8 cellular contexts compared by ENCODE assay signal in genomic region chrX:106168107-106168506, GRCh38. TPM values are rescaled to one million over a fixed set of nuclear protein-coding genes. Genes with fewer than 3 reads are reported as not detected.
A peak's percentile ranks its signal among the peaks of the same experiment; 100 is the strongest.
DNase-seq lines count a peak whose midpoint lies in the region; ATAC-seq, FAIRE-seq and TF ChIP-seq lines count a peak whose summit lies in the region.

TSS of gene PWWP3B (plus strand) at chrX:106168305. CDS start at chrX:106205433, 37,128 bp downstream.

- CTCF ChIA-PET in CD8-positive, alpha-beta T cell (lab: Charles Lee) = no interaction called here

- ATAC-seq in lower lobe of right lung = peak; percentile 65 to 83
- no peak for ATAC-seq in CD8-positive, alpha-beta T cell

- no peaks in the 10 kb centered on the region for H3K9me3 Mint-ChIP-seq in CD8-positive, alpha-beta T cell

- no peaks in the 10 kb centered on the region for H3K27me3 Mint-ChIP-seq in CD8-positive, alpha-beta T cell (ENCODE audit: low read depth)

- intact Hi-C loops in lower lobe of right lung (cut with DNase I) = no loop called here
- intact Hi-C loops in vagina (cut with DNase I) = no loop called here
- intact Hi-C loops in CD8-positive, alpha-beta T cell (cut with DNase I, micrococcal nuclease) = no loop called here

- H3K4me3 Mint-ChIP-seq in CD8-positive, alpha-beta T cell = no peak within 1 kb of the TSS

- no peak within 1 kb of the TSS for H3K9ac ChIP-seq in endocrine pancreas (ENCODE audit: control insufficient read depth, insufficient read depth, low read length)

- no peak within 1 kb of the TSS for H3K27ac ChIP-seq in lower lobe of right lung
- no peak within 1 kb of the TSS for H3K27ac ChIP-seq in vagina
- H3K27ac ChIP-seq in CD8-positive, alpha-beta T cell (ENCODE audit: low read depth, low read length) = no peak within 1 kb of the TSS

- FAIRE-seq in HTR-8/SVneo (lab: Jason Lieb, UNC) = no peak

- DNase-seq in NCI-H82 (lab: John Stamatoyannopoulos, UW) (peak; percentile 30), NCI-H82 treated with DMSO at 0.1 percent for 48 hours (lab: John Stamatoyannopoulos, UW; ENCODE audit: unreplicated experiment) (no peak), lower lobe of right lung (peak; percentile 48), vagina (ENCODE audit: extremely low spot score in 2 of 2) (no peak), HTR-8/SVneo (ENCODE audit: insufficient read length, low spot score) (no peak)
- DNase-seq in CD8-positive, alpha-beta T cell = no peak
- DNase-seq in effector CD4-positive, alpha-beta T cell = no peak

- TF ChIP-seq POLR2A in vagina (IDR thresholded peaks at IDR 0.05) = no peak

- H3K27me3 ChIP-seq in endocrine pancreas (ENCODE audit: control insufficient read depth, insufficient read depth, low read length) = no peaks in the 10 kb centered on the region
- no peaks in the 10 kb centered on the region for H3K27me3 ChIP-seq in lower lobe of right lung (ENCODE audit: low read depth)
- H3K27me3 ChIP-seq in vagina = no peaks in the 10 kb centered on the region
- H3K27me3 ChIP-seq in CD8-positive, alpha-beta T cell (ENCODE audit: insufficient read depth, low read length) = no peaks in the 10 kb centered on the region

- TF ChIP-seq CTCF in lower lobe of right lung (IDR thresholded peaks at IDR 0.05) (no peak), vagina (IDR thresholded peaks at IDR 0.05) (no peak)
- no peak for TF ChIP-seq CTCF in CD8-positive, alpha-beta T cell (IDR thresholded peaks at IDR 0.05)

- H3K4me1 Mint-ChIP-seq in CD8-positive, alpha-beta T cell (ENCODE audit: low read depth) = no peaks in the 10 kb centered on the region

- no peak within 1 kb of the TSS for H3K27ac Mint-ChIP-seq in CD8-positive, alpha-beta T cell

- no peaks in the 10 kb centered on the region for H3K9me3 ChIP-seq in endocrine pancreas (ENCODE audit: control insufficient read depth, low read length)
- no peaks in the 10 kb centered on the region for H3K9me3 ChIP-seq in lower lobe of right lung
- H3K9me3 ChIP-seq in vagina = no peaks in the 10 kb centered on the region
- no peaks in the 10 kb centered on the region for H3K9me3 ChIP-seq in CD8-positive, alpha-beta T cell (ENCODE audit: low read length)

- no peaks in the 10 kb centered on the region for H3K36me3 Mint-ChIP-seq in CD8-positive, alpha-beta T cell

- H3K36me3 ChIP-seq in endocrine pancreas (ENCODE audit: control insufficient read depth, insufficient read depth, low read length) (no peaks in the 10 kb centered on the region), lower lobe of right lung (no peaks in the 10 kb centered on the region), vagina (no peaks in the 10 kb centered on the region)
- no peaks in the 10 kb centered on the region for H3K36me3 ChIP-seq in CD8-positive, alpha-beta T cell (ENCODE audit: insufficient read depth, low read length)

- peak within 1 kb of the TSS; percentile 3 for H3K4me3 ChIP-seq in endocrine pancreas (ENCODE audit: control insufficient read depth, insufficient read depth, low read length)
- H3K4me3 ChIP-seq in lower lobe of right lung = no peak within 1 kb of the TSS
- peak within 1 kb of the TSS; percentile 0 to 5 for H3K4me3 ChIP-seq in vagina
- H3K4me3 ChIP-seq in CD8-positive, alpha-beta T cell (ENCODE audit: low read depth, low read length) = no peak within 1 kb of the TSS

- POLR2A ChIA-PET in CD8-positive, alpha-beta T cell (lab: Charles Lee) = no interaction called here

- H3K4me1 ChIP-seq in endocrine pancreas (ENCODE audit: control insufficient read depth, insufficient read depth, low read length) = no peaks in the 10 kb centered on the region
- no peaks in the 10 kb centered on the region for H3K4me1 ChIP-seq in lower lobe of right lung
- no peaks in the 10 kb centered on the region for H3K4me1 ChIP-seq in vagina
- no peaks in the 10 kb centered on the region for H3K4me1 ChIP-seq in CD8-positive, alpha-beta T cell (ENCODE audit: insufficient read depth, low read length)

RNA-seq across cellular contexts. Expression of gene PWWP3B, which starts in this region (rescaled TPM):
- total RNA-seq in lower lobe of right lung (0.44 TPM), vagina (2.5 TPM)
- total RNA-seq in CD8-positive, alpha-beta T cell = not detected

Comparison
In these comparisons a context has a peak if more than half of its experiments do, and no peak if none do; other contexts are left out.
1. Peak in DNase-seq and ATAC-seq in lower lobe of right lung; RNA of the gene not detected or under 1 TPM.
2. H3K4me3 ChIP-seq: peak in endocrine pancreas (single experiment) and vagina (2 of 2); none in lower lobe of right lung (single experiment) and CD8-positive, alpha-beta T cell (single experiment).